1 cellular context compared by ENCODE assay signal in genomic region chr1:182952677-182953444, GRCh38.
TF ChIP-seq lines count a peak whose summit lies in the region.

Gene SHCBP1L (minus strand): TSS chr1:182953166. CDS start chr1:182953133, 33 bp downstream.

TF ChIP-seq in H1, 55 proteins besides CTCF, POLR2A, EP300 and RAD21 (continued from another document):
- TF ChIP-seq ATF3 (IDR thresholded peaks at IDR 0.05; ENCODE audit: insufficient read depth, low read depth, low read length): no peak
